ENCODE assay signal across 9 cellular contexts in the genomic region with DNA sequence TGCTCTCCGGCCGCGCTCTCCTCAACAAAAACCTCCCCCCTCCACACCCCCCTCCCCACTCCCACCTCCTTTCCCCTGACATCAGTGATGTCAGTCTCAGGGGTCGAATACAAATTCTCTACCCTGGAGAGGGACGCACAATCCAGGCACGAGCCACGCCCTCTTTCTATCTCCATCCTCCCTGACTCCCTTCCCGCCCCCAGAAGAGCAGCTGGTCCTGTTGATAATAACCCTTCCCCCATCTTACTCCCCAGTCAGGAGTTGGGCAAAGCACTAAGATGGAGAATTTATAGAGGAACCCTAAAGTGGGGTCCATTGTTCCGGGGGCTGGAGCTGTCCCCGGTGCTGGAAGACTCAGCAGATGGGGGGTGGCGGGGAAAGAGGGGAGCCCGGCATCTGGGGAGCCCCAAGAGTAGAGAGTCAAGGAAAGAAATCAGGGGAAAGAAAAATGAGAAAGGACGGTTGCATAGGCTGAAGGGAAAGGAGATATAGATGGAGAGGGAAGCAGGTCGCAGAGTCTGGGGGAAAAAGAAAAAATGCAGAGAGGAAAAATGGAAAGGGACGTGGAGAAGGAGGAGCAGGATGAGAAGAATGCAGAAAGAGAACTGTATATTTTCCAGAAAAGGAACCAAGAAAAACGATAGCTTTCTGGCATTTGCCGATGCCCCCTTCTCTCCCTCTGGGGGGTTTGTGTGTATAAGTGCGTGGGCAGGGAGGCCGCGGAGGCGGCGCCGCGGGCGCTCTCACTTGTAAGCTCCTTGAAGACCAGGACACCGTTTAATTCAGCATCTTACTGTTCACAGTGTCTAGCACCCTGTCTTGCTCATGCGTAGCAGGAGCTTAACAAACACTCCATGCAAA. TPM values are rescaled to one million over a fixed set of nuclear protein-coding genes. Genes with fewer than 3 reads are reported as not detected.
DNase-seq lines count a peak whose midpoint lies in the region; TF ChIP-seq lines count a peak whose summit lies in the region.
"Had no signal": no experiment of that assay in that cellular context is flagged by ENCODE, and none has a peak within 500 bp of the region (broad histone marks: within the 10 kb centered on the region; RNA-seq: fewer than 3 reads in every experiment).

A gene (minus strand): TSS at position 33 of the 861 bp plus-strand sequence. CDS start 783 bp downstream, outside the sequence.

- no peaks in the 10 kb centered on the region for H3K27me3 ChIP-seq in testis
- H3K27me3 ChIP-seq: adrenal gland had no signal

- DNase-seq in COLO668 (lab: John Stamatoyannopoulos, UW; ENCODE audit: unreplicated experiment): peak; percentile 94
- peak; percentile 18 for DNase-seq in NB4 (ENCODE audit: low read depth)
- peak; percentile 24 for DNase-seq in SW480 (ENCODE audit: low spot score)
- DNase-seq in iPS DF 19.7 (ENCODE audit: low read depth, low spot score): peak; percentile 35
- DNase-seq in testis: peak; percentile 50
- DNase-seq in glomerular visceral epithelial cell (ENCODE audit: extremely low spot score): no peak
- DNase-seq in stimulated activated CD4-positive, alpha-beta T cell treated with anti-CD3 and anti-CD28 coated beads, Interleukin-2, amount 100 ng/mL, for 48 hours: no peak
- no peak for DNase-seq in MCF 10A (ENCODE audit: unreplicated experiment)

- no peaks in the 10 kb centered on the region for H3K36me3 ChIP-seq in testis (ENCODE audit: low read depth, missing control alignments)
- H3K36me3 ChIP-seq: adrenal gland had no signal

- no peaks in the 10 kb centered on the region for H3K36me3 Mint-ChIP-seq in MCF 10A (ENCODE audit: insufficient read depth, unreplicated experiment)

- WGBS in testis, 2 donors: 2% methylated on average over 27 of the region's 27 CpGs

- peaks cover 21% of the 10 kb centered on the region for H3K4me1 Mint-ChIP-seq in MCF 10A (ENCODE audit: insufficient read depth, unreplicated experiment)

- H3K27ac Mint-ChIP-seq in MCF 10A (ENCODE audit: low read depth, unreplicated experiment): no peak within 1 kb of the TSS

- CTCF ChIA-PET in MCF 10A (lab: Yijun Ruan, JAX): interaction anchor here (0.6 to 2.9 kb wide), 9 partner anchors 17 to 330 kb away, joined by 3 to 16 read pairs (median 5); no protein-coding TSS in a partner anchor

- peaks cover 25% of the 10 kb centered on the region for H3K4me1 ChIP-seq in testis

- no peak within 1 kb of the TSS for H3K4me3 Mint-ChIP-seq in MCF 10A (ENCODE audit: unreplicated experiment)

- no peak for TF ChIP-seq CTCF in NB4 (IDR thresholded peaks at IDR 0.05; ENCODE audit: low read depth, low read length)
- TF ChIP-seq CTCF in testis (IDR thresholded peaks at IDR 0.05): no peak
- no peak for TF ChIP-seq CTCF in MCF 10A (IDR thresholded peaks at IDR 0.05; ENCODE audit: unreplicated experiment)

- no peak within 1 kb of the TSS for H3K27ac ChIP-seq in testis

- no peaks in the 10 kb centered on the region for H3K9me3 Mint-ChIP-seq in MCF 10A (ENCODE audit: unreplicated experiment)

- H3K27me3 Mint-ChIP-seq in MCF 10A (ENCODE audit: insufficient read depth, unreplicated experiment): peaks cover 67% of the 10 kb centered on the region

- H3K9me3 ChIP-seq in testis: no peaks in the 10 kb centered on the region
- H3K9me3 ChIP-seq: adrenal gland had no signal

- no TSS peak for BruUV-seq in MCF 10A (replicated peaks; lab: Mats Ljungman, UMichigan)

- POLR2A ChIA-PET in MCF 10A (lab: Yijun Ruan, JAX): interaction anchor here (0.6 to 1.3 kb wide), 3 partner anchors 14 to 318 kb away, joined by 3 to 5 read pairs (median 3); a partner anchor contains a TSS

- TF ChIP-seq POLR2A in NB4 (IDR thresholded peaks at IDR 0.05; ENCODE audit: extremely low read depth, insufficient read length) (no peak), testis (IDR thresholded peaks at IDR 0.05) (no peak)

- intact Hi-C loops in testis (cut with DNase I; ENCODE audit: low total_unique reads) (no loop called here), MCF 10A (cut with micrococcal nuclease) (no loop called here)

- no peak within 1 kb of the TSS for H3K4me3 ChIP-seq in NB4 (ENCODE audit: low read depth, low read length)
- H3K4me3 ChIP-seq in testis: peak within 1 kb of the TSS in 1 of 2 donors; percentile 3
- H3K4me3 ChIP-seq: adrenal gland had no signal

RNA-seq across cellular contexts. Expression of the gene that starts here (rescaled TPM):
- total RNA-seq in testis (1 to 10 TPM; 3.2 to 4.6 TPM), MCF 10A (2022) (not detected in 2 replicates)
- 2.6 TPM for polyA plus RNA-seq in testis (ENCODE audit: insufficient read depth, low read depth, low replicate concordance)

Comparison
In these comparisons a context has a peak if more than half of its experiments do, and no peak if none do; other contexts are left out.
1. DNase-seq: peak in COLO668 (single experiment), NB4 (single experiment), SW480 (single experiment), iPS DF 19.7 (single experiment) and testis (single experiment); none in glomerular visceral epithelial cell (single experiment), stimulated activated CD4-positive, alpha-beta T cell treated with anti-CD3 and anti-CD28 coated beads, Interleukin-2, amount 100 ng/mL, for 48 hours (0 of 2) and MCF 10A (single experiment).